21 cellular contexts compared by ENCODE assay signal in the genomic region with DNA sequence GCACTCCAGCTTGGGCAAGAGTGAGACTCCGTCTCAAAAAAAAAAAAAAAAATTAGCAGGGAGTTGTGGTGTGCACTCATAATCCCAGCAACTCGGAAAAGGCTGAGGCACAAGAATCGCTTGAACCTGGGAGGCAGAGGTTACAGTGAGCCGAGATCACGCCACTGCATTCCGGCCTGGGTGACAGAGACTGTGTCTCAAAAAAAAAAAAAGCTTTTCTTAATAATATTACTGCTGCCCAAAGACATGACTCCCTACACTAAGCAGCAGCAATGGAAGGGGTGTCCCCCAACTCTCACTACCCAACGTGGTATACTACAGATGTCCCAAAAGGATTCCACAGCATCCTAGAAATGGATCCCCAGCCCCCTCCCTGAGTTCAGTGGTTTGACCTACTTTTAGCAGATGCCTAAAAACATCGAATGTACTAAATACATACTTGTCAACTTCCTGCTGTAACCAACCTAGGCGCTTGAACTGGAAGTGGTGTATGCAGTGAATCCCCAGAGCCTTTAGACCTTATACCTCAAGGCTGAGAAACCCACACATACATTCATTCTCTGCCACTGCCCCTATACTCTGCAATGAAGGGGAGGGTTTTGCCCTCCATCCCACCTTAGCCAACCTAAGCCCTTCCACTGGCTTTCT. TPM values are rescaled to one million over a fixed set of nuclear protein-coding genes. Genes with fewer than 3 reads are reported as not detected.
DNase-seq lines count a peak whose midpoint lies in the region; ATAC-seq and TF ChIP-seq lines count a peak whose summit lies in the region.
"Had no signal": no experiment of that assay in that cellular context is flagged by ENCODE, and none has a peak within 500 bp of the region (broad histone marks: within the 10 kb centered on the region; RNA-seq: fewer than 3 reads in every experiment).

No MANE protein-coding gene starts in this region.

- intact Hi-C loops in lower lobe of right lung (cut with DNase I), result no loop called here

- DNase-seq in activated gamma-delta T cell treated with Interleukin-2 at 50 U/mL for 16 hours, result peak; percentile 38
- DNase-seq in activated gamma-delta T cell (lab: John Stamatoyannopoulos, UW), result no peak
- DNase-seq in T-helper 9 cell, result peak; percentile 30
- no peak for DNase-seq in lower lobe of right lung
- no peak for DNase-seq in upper lobe of left lung
- DNase-seq in NCI-H1417 treated with DMSO at 0.1 percent for 48 hours (lab: John Stamatoyannopoulos, UW), result no peak
- DNase-seq in H7, result no peak
- DNase-seq: brain microvascular endothelial cell, glutamatergic neuron, Karpas-422, NCI-H1105 treated with DMSO at 0.1 percent for 48 hours, NCI-H226, SHP77 treated with DMSO at 0.1 percent for 48 hours, uterus had no signal

- WGBS in upper lobe of left lung, 2 donors, result 76 to 85% methylated on average over 9 of the region's 9 CpGs

- no peak for TF ChIP-seq POLR2A in upper lobe of left lung (IDR thresholded peaks at IDR 0.05)

- H3K27ac ChIP-seq in lower lobe of right lung, result peak overlapping the region; percentile 46
- H3K27ac ChIP-seq in upper lobe of left lung, result peak overlapping the region in 3 of 4 donors; percentile 7 to 53 (median 31)
- H3K27ac ChIP-seq: brain microvascular endothelial cell, esophagus muscularis mucosa, prostate gland, uterus had no signal

- TF ChIP-seq CTCF in lower lobe of right lung (IDR thresholded peaks at IDR 0.05) (no peak), upper lobe of left lung (IDR thresholded peaks at IDR 0.05) (no peak)

- no peak for TF ChIP-seq EP300 in upper lobe of left lung (IDR thresholded peaks at IDR 0.05)

- H3K4me1 ChIP-seq in lower lobe of right lung (no peaks in the 10 kb centered on the region), upper lobe of left lung (no peaks in the 10 kb centered on the region)
- H3K4me1 ChIP-seq: esophagus muscularis mucosa, prostate gland, uterus had no signal

- H3K27me3 ChIP-seq in lower lobe of right lung (ENCODE audit: low read depth), result no peaks in the 10 kb centered on the region
- no peaks in the 10 kb centered on the region for H3K27me3 ChIP-seq in upper lobe of left lung
- no peaks in the 10 kb centered on the region for H3K27me3 ChIP-seq in H7 (ENCODE audit: control insufficient read depth, insufficient read depth, low read length)
- H3K27me3 ChIP-seq: brain microvascular endothelial cell, esophagus muscularis mucosa, uterus had no signal

- ATAC-seq in lower lobe of right lung (peak in 1 of 2 donors; percentile 25), upper lobe of left lung (ENCODE audit: low FRiP score in 2 of 2) (no peak), GM18909 (IDR thresholded peaks at IDR 0.05; ENCODE audit: poor library complexity, unreplicated experiment) (no peak)
- ATAC-seq: stimulated activated memory B cell treated with anti-CD40 and anti-IgM and Interleukin-4, amounts not matched to agents 10 μg/mL and 1 μg/mL and 100 μg/mL, for 72 hours had no signal

- H3K36me3 ChIP-seq in lower lobe of right lung (peaks cover 86% of the 10 kb centered on the region), upper lobe of left lung (peaks cover 11 to 87% (median 60%) of the 10 kb centered on the region in 4 donors), H7 (replicated peaks; ENCODE audit: control insufficient read depth, insufficient read depth, low read length) (peaks cover 21% of the 10 kb centered on the region)
- H3K36me3 ChIP-seq: prostate gland, uterus had no signal

- no peak overlapping the region for H3K4me3 ChIP-seq in lower lobe of right lung
- no peak overlapping the region for H3K4me3 ChIP-seq in upper lobe of left lung
- H3K4me3 ChIP-seq in H7 (ENCODE audit: insufficient read depth, low read depth, low read length), result no peak overlapping the region
- H3K4me3 ChIP-seq: esophagus muscularis mucosa, lung, prostate gland, smooth muscle cell, uterus had no signal

- H3K9me3 ChIP-seq in lower lobe of right lung (no peaks in the 10 kb centered on the region), upper lobe of left lung (no peaks in the 10 kb centered on the region)
- H3K9me3 ChIP-seq: esophagus muscularis mucosa, prostate gland, uterus had no signal

RNA-seq across cellular contexts. Expression of a gene that starts 8.5 kb away (rescaled TPM):
- 24.9 TPM for total RNA-seq in lower lobe of right lung
- total RNA-seq in upper lobe of left lung, result 10 to 100 TPM in 5 of 6 donors, 1 to 10 TPM in 1; 9.4 to 31.9 (median 19.3) TPM
- total RNA-seq in H7 (2014; rRNA removed; shearing (Covaris generic)), result 10.8 and 16.5 TPM in 2 replicates

RNA-seq across cellular contexts. Expression of a gene that starts 23.5 kb away (rescaled TPM):
- total RNA-seq in lower lobe of right lung (155 TPM), upper lobe of left lung (100 to 1,000 TPM in 3 of 6 donors, 10 to 100 TPM in 3; 67.4 to 178 (median 99.2) TPM)
- total RNA-seq in H7 (2014; rRNA removed; shearing (Covaris generic)), result 68.9 and 95.1 TPM in 2 replicates

RNA-seq across cellular contexts. Expression of a gene that starts 37.7 kb away (rescaled TPM):
- total RNA-seq in lower lobe of right lung (0.77 TPM), upper lobe of left lung (1 to 10 TPM in 1 of 6 donors, under 1 TPM in 2, not detected in 3; 0.69 to 2.2 (median 0.74) TPM)
- total RNA-seq in H7 (2014; rRNA removed; shearing (Covaris generic)), result 0.83 and 0.92 TPM in 2 replicates

RNA-seq across cellular contexts. Expression of a gene that starts 44.3 kb away (rescaled TPM):
- total RNA-seq in lower lobe of right lung, result not detected
- total RNA-seq in upper lobe of left lung, result under 1 TPM in 1 of 6 donors, not detected in 5; 0.34 TPM
- total RNA-seq in H7 (2014; rRNA removed; shearing (Covaris generic)), result not detected in 2 replicates
- total RNA-seq: dermis microvascular lymphatic vessel endothelial cell, esophagus muscularis mucosa, prostate gland, smooth muscle cell, uterus had no signal

Comparison
In these comparisons a context has a peak if more than half of its experiments do, and no peak if none do; other contexts are left out.
1. DNase-seq: peak in activated gamma-delta T cell treated with Interleukin-2 at 50 U/mL for 16 hours (single experiment) and T-helper 9 cell (single experiment); none in activated gamma-delta T cell (single experiment), lower lobe of right lung (single experiment), upper lobe of left lung (0 of 2), NCI-H1417 treated with DMSO at 0.1 percent for 48 hours (single experiment) and H7 (single experiment).